In genomic region chr11:47512701-47513100, GRCh38 we compare ENCODE assay signal across 11 cellular contexts. TPM values are rescaled to one million over a fixed set of nuclear protein-coding genes. Genes with fewer than 3 reads are reported as not detected.
A peak's percentile ranks its signal among the peaks of the same experiment; 100 is the strongest.
DNase-seq lines count a peak whose midpoint lies in the region; ATAC-seq, FAIRE-seq and TF ChIP-seq lines count a peak whose summit lies in the region.
"Had no signal": no experiment of that assay in that cellular context is flagged by ENCODE, and none has a peak within 500 bp of the region (broad histone marks: within the 10 kb centered on the region; RNA-seq: fewer than 3 reads in every experiment).

No MANE protein-coding gene starts in this region.

- peak overlapping the region; percentile 58 for H3K9ac ChIP-seq in keratinocyte (ENCODE audit: control insufficient read depth, extremely low read depth, insufficient read depth, low read length)

- no peaks in the 10 kb centered on the region for H3K36me3 ChIP-seq in keratinocyte (ENCODE audit: control insufficient read depth in 2 of 2, extremely low read depth in 1 of 2, insufficient read depth in 2 of 2, low read length in 2 of 2)

- peak overlapping the region; percentile 87 for H3K27ac ChIP-seq in keratinocyte (ENCODE audit: control insufficient read depth, insufficient read depth, low read length)

- H3K27ac Mint-ChIP-seq in activated CD4-positive, alpha-beta T cell treated with anti-CD3 and anti-CD28 coated beads, Interleukin-2, amount 10 ng/mL, durations not matched to agents 24 days and 14 days, result peak overlapping the region; percentile 71
- peak overlapping the region; percentile 9 for H3K27ac Mint-ChIP-seq in T-helper 17 cell
- peak overlapping the region; percentile 93 for H3K27ac Mint-ChIP-seq in stimulated activated memory B cell treated with anti-CD40 and anti-IgM and Interleukin-4, amounts not matched to agents 10 μg/mL and 1 μg/mL and 100 μg/mL, for 72 hours

- H3K9me1 ChIP-seq in keratinocyte (ENCODE audit: control insufficient read depth, extremely low read depth, insufficient read depth, low read length), result no peaks in the 10 kb centered on the region

- DNase-seq in activated CD4-positive, alpha-beta T cell treated with anti-CD3 and anti-CD28 coated beads, Interleukin-2, amount 10 ng/mL, durations not matched to agents 24 days and 14 days, result no peak
- DNase-seq in activated CD4-positive, alpha-beta T cell treated with anti-CD3 and anti-CD28 coated beads for 48 hours, result no peak
- DNase-seq in T-helper 17 cell, result no peak
- no peak for DNase-seq in keratinocyte (ENCODE audit: low read depth, low spot score)
- DNase-seq in foreskin melanocyte, result no peak
- no peak for DNase-seq in T1000 (lab: John Stamatoyannopoulos, UW)
- DNase-seq in mucosa of gallbladder (ENCODE audit: low spot score), result no peak
- DNase-seq: kidney glomerular epithelial cell, NCI-H446 treated with DMSO at 0.1 percent for 48 hours had no signal

- peaks cover 62% of the 10 kb centered on the region for H3K4me1 Mint-ChIP-seq in activated CD4-positive, alpha-beta T cell treated with anti-CD3 and anti-CD28 coated beads, Interleukin-2, amount 10 ng/mL, durations not matched to agents 24 days and 14 days
- H3K4me1 Mint-ChIP-seq in T-helper 17 cell, result peaks cover 46% of the 10 kb centered on the region
- peaks cover 99% of the 10 kb centered on the region for H3K4me1 Mint-ChIP-seq in stimulated activated memory B cell treated with anti-CD40 and anti-IgM and Interleukin-4, amounts not matched to agents 10 μg/mL and 1 μg/mL and 100 μg/mL, for 72 hours

- H2AFZ ChIP-seq in keratinocyte (ENCODE audit: control insufficient read depth, low read length), result no peak overlapping the region

- H3K27me3 Mint-ChIP-seq in activated CD4-positive, alpha-beta T cell treated with anti-CD3 and anti-CD28 coated beads, Interleukin-2, amount 10 ng/mL, durations not matched to agents 24 days and 14 days, result no peaks in the 10 kb centered on the region
- no peaks in the 10 kb centered on the region for H3K27me3 Mint-ChIP-seq in T-helper 17 cell
- H3K27me3 Mint-ChIP-seq in stimulated activated memory B cell treated with anti-CD40 and anti-IgM and Interleukin-4, amounts not matched to agents 10 μg/mL and 1 μg/mL and 100 μg/mL, for 72 hours, result no peaks in the 10 kb centered on the region

- no peaks in the 10 kb centered on the region for H3K9me3 ChIP-seq in T-helper 17 cell (ENCODE audit: control insufficient read depth, low read length, poor library complexity, severe bottlenecking)
- H3K9me3 ChIP-seq in keratinocyte (ENCODE audit: control insufficient read depth, low read depth, low read length), result no peaks in the 10 kb centered on the region

- peaks cover 90% of the 10 kb centered on the region for H3K79me2 ChIP-seq in keratinocyte (ENCODE audit: control insufficient read depth, insufficient read depth, low read length)

- H3K36me3 Mint-ChIP-seq in activated CD4-positive, alpha-beta T cell treated with anti-CD3 and anti-CD28 coated beads, Interleukin-2, amount 10 ng/mL, durations not matched to agents 24 days and 14 days (ENCODE audit: low read depth), result peaks cover 16% of the 10 kb centered on the region
- no peaks in the 10 kb centered on the region for H3K36me3 Mint-ChIP-seq in T-helper 17 cell (ENCODE audit: low read depth)
- no peaks in the 10 kb centered on the region for H3K36me3 Mint-ChIP-seq in stimulated activated memory B cell treated with anti-CD40 and anti-IgM and Interleukin-4, amounts not matched to agents 10 μg/mL and 1 μg/mL and 100 μg/mL, for 72 hours

- dilution Hi-C loops in keratinocyte (cut with MboI; ENCODE audit: extremely low pct_ligation_motif_present, low sequenced_read_pairs), result no loop called here

- no peak for ATAC-seq in T-helper 17 cell
- no peak for ATAC-seq in stimulated activated memory B cell treated with anti-CD40 and anti-IgM and Interleukin-4, amounts not matched to agents 10 μg/mL and 1 μg/mL and 100 μg/mL, for 72 hours

- no peak for FAIRE-seq in keratinocyte (lab: Jason Lieb, UNC)
- FAIRE-seq: A204.1 had no signal

- peaks cover 45% of the 10 kb centered on the region for H3K4me1 ChIP-seq in keratinocyte (ENCODE audit: control insufficient read depth, extremely low read depth, insufficient read depth, low read length)

- peak overlapping the region; percentile 30 for H3K4me2 ChIP-seq in keratinocyte (ENCODE audit: control insufficient read depth, extremely low read depth, insufficient read depth, low read depth, low read length)

- peaks cover 2% of the 10 kb centered on the region for H4K20me1 ChIP-seq in keratinocyte (ENCODE audit: control insufficient read depth, extremely low read depth, insufficient read depth, low read length)

- intact Hi-C loops in activated CD4-positive, alpha-beta T cell treated with anti-CD3 and anti-CD28 coated beads, Interleukin-2, amount 10 ng/mL, durations not matched to agents 24 days and 14 days (cut with micrococcal nuclease), result no loop called here

- no peaks in the 10 kb centered on the region for H3K9me3 Mint-ChIP-seq in activated CD4-positive, alpha-beta T cell treated with anti-CD3 and anti-CD28 coated beads, Interleukin-2, amount 10 ng/mL, durations not matched to agents 24 days and 14 days
- no peaks in the 10 kb centered on the region for H3K9me3 Mint-ChIP-seq in stimulated activated memory B cell treated with anti-CD40 and anti-IgM and Interleukin-4, amounts not matched to agents 10 μg/mL and 1 μg/mL and 100 μg/mL, for 72 hours

- no peak for TF ChIP-seq CTCF in keratinocyte (optimal IDR thresholded peaks at IDR 0.05 in 1 of 3, IDR thresholded peaks at IDR 0.05 in 1 of 3, conservative IDR thresholded peaks at IDR 0.05 in 1 of 3; ENCODE audit: extremely low read depth in 1 of 3, insufficient read depth in 2 of 3, low read length in 3 of 3)

- no peak overlapping the region for H3K4me3 Mint-ChIP-seq in activated CD4-positive, alpha-beta T cell treated with anti-CD3 and anti-CD28 coated beads, Interleukin-2, amount 10 ng/mL, durations not matched to agents 24 days and 14 days
- H3K4me3 Mint-ChIP-seq in T-helper 17 cell, result no peak overlapping the region
- no peak overlapping the region for H3K4me3 Mint-ChIP-seq in stimulated activated memory B cell treated with anti-CD40 and anti-IgM and Interleukin-4, amounts not matched to agents 10 μg/mL and 1 μg/mL and 100 μg/mL, for 72 hours

- no peaks in the 10 kb centered on the region for H3K27me3 ChIP-seq in keratinocyte (ENCODE audit: control insufficient read depth, extremely low read depth, insufficient read depth, low read length)

- no peak overlapping the region for H3K4me3 ChIP-seq in keratinocyte (ENCODE audit: control insufficient read depth in 2 of 3, extremely low read depth in 1 of 3, insufficient read depth in 2 of 3, low read depth in 1 of 3, low read length in 3 of 3)

RNA-seq across cellular contexts. Expression of gene CELF1, which starts 40.2 kb away (rescaled TPM):
- total RNA-seq in activated CD4-positive, alpha-beta T cell treated with anti-CD3 and anti-CD28 coated beads, Interleukin-2, amount 10 ng/mL, durations not matched to agents 24 days and 14 days, result 154 and 159 TPM in 2 replicates
- total RNA-seq in T-helper 17 cell (100 to 1,000 TPM; 113 to 127 TPM), mucosa of gallbladder (102 TPM)
- 90.9 to 110 TPM (median 100 TPM) in 3 replicates for polyA plus RNA-seq in keratinocyte
- polyA plus RNA-seq in keratinocyte (2011; ENCODE audit: low read depth), result 27.0 TPM
- 49.7 and 72.9 TPM in 2 replicates for polyA plus RNA-seq in keratinocyte (2011; cell fraction: cytosol; rRNA removed)
- polyA plus RNA-seq in keratinocyte (2011; cell fraction: nucleus; rRNA removed), result 186 and 213 TPM in 2 replicates
- polyA plus RNA-seq in keratinocyte (2012; ENCODE audit: low replicate concordance), result 27.9 and 50.7 TPM in 2 replicates
- polyA minus RNA-seq in keratinocyte, result 157 to 238 TPM (median 161 TPM) in 3 replicates
- polyA minus RNA-seq in keratinocyte (2011; cell fraction: cytosol; rRNA and poly(A)+ RNA removed), result 79.4 TPM
- polyA minus RNA-seq in keratinocyte (2011; cell fraction: nucleus; rRNA and poly(A)+ RNA removed), result 119 and 249 TPM in 2 replicates

RNA-seq across cellular contexts. Expression of gene PTPMT1, which starts 52.7 kb away (rescaled TPM):
- total RNA-seq in activated CD4-positive, alpha-beta T cell treated with anti-CD3 and anti-CD28 coated beads, Interleukin-2, amount 10 ng/mL, durations not matched to agents 24 days and 14 days, result 53.9 and 54.9 TPM in 2 replicates
- total RNA-seq in T-helper 17 cell (10 to 100 TPM; 19.2 to 23.8 TPM), mucosa of gallbladder (45.1 TPM)
- 64.9 to 78.1 TPM (median 74.4 TPM) in 3 replicates for polyA plus RNA-seq in keratinocyte
- polyA plus RNA-seq in keratinocyte (2011; ENCODE audit: low read depth), result 89.3 TPM
- polyA plus RNA-seq in keratinocyte (2011; cell fraction: cytosol; rRNA removed), result 64.6 and 69.2 TPM in 2 replicates
- polyA plus RNA-seq in keratinocyte (2011; cell fraction: nucleus; rRNA removed), result 27.6 and 33.0 TPM in 2 replicates
- polyA plus RNA-seq in keratinocyte (2012; ENCODE audit: low replicate concordance), result 70.5 and 88.5 TPM in 2 replicates
- 30.7 to 37.6 TPM (median 32.9 TPM) in 3 replicates for polyA minus RNA-seq in keratinocyte
- 54.3 TPM for polyA minus RNA-seq in keratinocyte (2011; cell fraction: cytosol; rRNA and poly(A)+ RNA removed)
- 11.2 and 12.6 TPM in 2 replicates for polyA minus RNA-seq in keratinocyte (2011; cell fraction: nucleus; rRNA and poly(A)+ RNA removed)

Comparison
In these comparisons a context has a peak if more than half of its experiments do, and no peak if none do; other contexts are left out.
1. H3K27ac Mint-ChIP-seq: peak in every context shown above with its lines; median percentile 93 in stimulated activated memory B cell treated with anti-CD40 and anti-IgM and Interleukin-4, amounts not matched to agents 10 μg/mL and 1 μg/mL and 100 μg/mL, for 72 hours; 71 in activated CD4-positive, alpha-beta T cell treated with anti-CD3 and anti-CD28 coated beads, Interleukin-2, amount 10 ng/mL, durations not matched to agents 24 days and 14 days; 9 in T-helper 17 cell.